10 cellular contexts compared by ENCODE assay signal in genomic region chr1:151512326-151512725, GRCh38. TPM values are rescaled to one million over a fixed set of nuclear protein-coding genes. Genes with fewer than 3 reads are reported as not detected.
DNase-seq lines count a peak whose midpoint lies in the region; ATAC-seq and TF ChIP-seq lines count a peak whose summit lies in the region.
"Had no signal": no experiment of that assay in that cellular context is flagged by ENCODE, and none has a peak within 500 bp of the region (broad histone marks: within the 10 kb centered on the region; RNA-seq: fewer than 3 reads in every experiment).

No MANE protein-coding gene starts in this region.

- peak; percentile 56 for DNase-seq in EL
- peak; percentile 59 to 73 for DNase-seq in NCI-H526 (lab: John Stamatoyannopoulos, UW)
- no peak for DNase-seq in endothelial cell (ENCODE audit: low spot score)
- no peak for DNase-seq in NCI-H1436 (lab: John Stamatoyannopoulos, UW)
- DNase-seq in iPS-NIHi7 (ENCODE audit: extremely low spot score), result no peak
- DNase-seq in activated naive CD4-positive, alpha-beta T cell treated with anti-CD3 and anti-CD28 coated beads, Interleukin-2, amount 50 U/mL, for 16 hours, result no peak
- DNase-seq: activated gamma-delta T cell; NK-92 treated with Interleukin-12 subunit alpha and Interleukin-12 subunit beta, amount 100 ng/mL, for 24 hours had no signal

- H3K4me1 ChIP-seq in neutrophil (ENCODE audit: control insufficient read depth in 1 of 2, insufficient read depth in 1 of 2, low read depth in 1 of 2, low read length in 1 of 2), result peaks cover 12 to 16% of the 10 kb centered on the region in 2 experiments

- peak overlapping the region; percentile 56 to 81 for H3K4me3 ChIP-seq in neutrophil (ENCODE audit: low read depth in 1 of 2, low read length in 1 of 2)

- H3K9me3 Mint-ChIP-seq in endothelial cell (ENCODE audit: unreplicated experiment), result no peaks in the 10 kb centered on the region

- TF ChIP-seq CTCF in endothelial cell (IDR thresholded peaks at IDR 0.05; ENCODE audit: unreplicated experiment), result no peak
- no peak for TF ChIP-seq CTCF in neutrophil (IDR thresholded peaks at IDR 0.05)

- no peak overlapping the region for H3K27ac ChIP-seq in neutrophil

- H3K27ac Mint-ChIP-seq in endothelial cell (ENCODE audit: unreplicated experiment), result no peak overlapping the region

- peaks cover 35% of the 10 kb centered on the region for H3K4me1 Mint-ChIP-seq in endothelial cell (ENCODE audit: unreplicated experiment)

- no peak for ATAC-seq in GM19324 (IDR thresholded peaks at IDR 0.05; ENCODE audit: low FRiP score, unreplicated experiment)

- no peaks in the 10 kb centered on the region for H3K9me3 ChIP-seq in neutrophil

- no peaks in the 10 kb centered on the region for H3K36me3 ChIP-seq in neutrophil

- peaks cover 6% of the 10 kb centered on the region for H3K36me3 Mint-ChIP-seq in endothelial cell (ENCODE audit: low read depth, unreplicated experiment)

- H3K27me3 ChIP-seq in neutrophil, result peaks cover 79% of the 10 kb centered on the region

- peaks cover 6% of the 10 kb centered on the region for H3K27me3 Mint-ChIP-seq in endothelial cell (ENCODE audit: unreplicated experiment)

- H3K4me3 Mint-ChIP-seq in endothelial cell (ENCODE audit: unreplicated experiment), result peak overlapping the region; percentile 88

RNA-seq across cellular contexts. Expression of gene CGN, which starts 1.1 kb away (rescaled TPM):
- total RNA-seq in endothelial cell (ENCODE audit: unreplicated experiment), result 50.7 TPM

RNA-seq across cellular contexts. Expression of gene TUFT1, which starts 27.8 kb away (rescaled TPM):
- 11.2 TPM for total RNA-seq in endothelial cell (ENCODE audit: unreplicated experiment)

RNA-seq across cellular contexts. Expression of gene POGZ, which starts 53.0 kb away (rescaled TPM):
- total RNA-seq in endothelial cell (ENCODE audit: unreplicated experiment), result 132 TPM

Comparison
In these comparisons a context has a peak if more than half of its experiments do, and no peak if none do; other contexts are left out.
1. DNase-seq: peak in EL (single experiment) and NCI-H526 (2 of 2); none in endothelial cell (single experiment), NCI-H1436 (single experiment), iPS-NIHi7 (single experiment) and activated naive CD4-positive, alpha-beta T cell treated with anti-CD3 and anti-CD28 coated beads, Interleukin-2, amount 50 U/mL, for 16 hours (single experiment).